ENCODE assay signal across 26 cellular contexts in genomic region chr20:23079926-23080325, GRCh38. TPM values are rescaled to one million over a fixed set of nuclear protein-coding genes. Genes with fewer than 3 reads are reported as not detected.
"Had no signal": no experiment of that assay in that cellular context is flagged by ENCODE, and none has a peak within 500 bp of the region (broad histone marks: within the 10 kb centered on the region; RNA-seq: fewer than 3 reads in every experiment).

No MANE protein-coding gene starts in this region.

- H3K27ac ChIP-seq: HL-60, KMS-11, RWPE1, SJSA1, SK-N-MC had no signal

- H3K36me3 ChIP-seq: MG63, SJSA1 had no signal

- ATAC-seq: K562, Panc1, PC-3 had no signal

- H3K9me3 ChIP-seq: MG63, SJSA1 had no signal

- H3K4me2 ChIP-seq: KMS-11 had no signal

- H3K4me1 ChIP-seq: SJSA1 had no signal

- DNase-seq: MG63, NCI-H1092, NCI-H1105 treated with DMSO at 0.1 percent for 48 hours, NCI-H1417 treated with DMSO at 0.1 percent for 48 hours, NCI-H146, NCI-H1694 treated with DMSO at 0.1 percent for 48 hours, NCI-H1930, NCI-H2081, NCI-H2107, NCI-H226, NCI-H446, NCI-H510A, NCI-H526, NCI-H748 treated with DMSO at 0.1 percent for 48 hours, PC-3, SHP77 treated with DMSO at 0.1 percent for 48 hours had no signal

- H3K27me3 ChIP-seq: MG63, SJSA1 had no signal

- H3K4me3 ChIP-seq: K562, MG63, SJSA1, SK-N-MC had no signal

- H3K9ac ChIP-seq: KMS-11 had no signal

RNA-seq across cellular contexts. Expression of gene CD93, which starts 6.2 kb away (rescaled TPM):
- total RNA-seq: LHCN-M2, OCI-LY7, PC-3, SJSA1 had no signal
- polyA plus RNA-seq: IgD-negative memory B cell had no signal

RNA-seq across cellular contexts. Expression of gene THBD, which starts 30.5 kb away (rescaled TPM):
- total RNA-seq: OCI-LY7 had no signal
- polyA plus RNA-seq: IgD-negative memory B cell had no signal

RNA-seq across cellular contexts. Expression of gene SSTR4, which starts 44.8 kb away (rescaled TPM):
- total RNA-seq: K562, LHCN-M2, OCI-LY7, PC-3, SJSA1 had no signal
- polyA plus RNA-seq: IgD-negative memory B cell, K562 had no signal
